ENCODE assay signal across 1 cellular context in genomic region chr16:12498077-12498476, GRCh38.
TF ChIP-seq lines count a peak whose summit lies in the region.

No MANE protein-coding gene starts in this region.

TF ChIP-seq in HepG2, 621 proteins besides CTCF, POLR2A, EP300 and RAD21:
- no peak for TF ChIP-seq E2F5 (CRISPR knock-in tag; conservative IDR thresholded peaks at IDR 0.05)
- TF ChIP-seq MNT (IDR thresholded peaks at IDR 0.05), result peak; percentile 81
- 0 out of 2 replicates have a peak, but pooled peaks have one; percentile 25 for TF ChIP-seq TGIF2 (CRISPR knock-in tag; IDR thresholded peaks at IDR 0.05)
TF ChIP-seq in HepG2: peak in this region for 2.
